Comparison of ENCODE assay signal across 32 cellular contexts in genomic region chr9:126235844-126236243, GRCh38.
"Had no signal": no experiment of that assay in that cellular context is flagged by ENCODE, and none has a peak within 500 bp of the region (broad histone marks: within the 10 kb centered on the region; RNA-seq: fewer than 3 reads in every experiment).

No MANE protein-coding gene starts in this region.

- H3K36me3 Mint-ChIP-seq: activated CD4-positive, alpha-beta memory T cell treated with anti-CD3 and anti-CD28 coated beads for 36 hours; activated naive CD4-positive, alpha-beta T cell treated with anti-CD3 and anti-CD28 coated beads, Interleukin-2, amount 50 U/mL, for 72 hours had no signal

- H3K27ac Mint-ChIP-seq: activated CD4-positive, alpha-beta memory T cell treated with anti-CD3 and anti-CD28 coated beads for 36 hours; activated naive CD4-positive, alpha-beta T cell treated with anti-CD3 and anti-CD28 coated beads for 36 hours; activated naive CD4-positive, alpha-beta T cell treated with anti-CD3 and anti-CD28 coated beads, Interleukin-2, amount 50 U/mL, for 72 hours; activated T-helper 1 cell treated with anti-CD3 and anti-CD28 coated beads, Interleukin-12 subunit alpha, Interleukin-12 subunit beta, Interleukin-2, Interleukin-4 antibody, amounts not matched to agents 30 ng/mL and 10 ng/mL and 1 ng/mL, durations not matched to agents 14 hours and 24 hours and 36 hours had no signal

- H3K4me1 ChIP-seq: adrenal gland, body of pancreas, breast epithelium, Peyer's patch, SJSA1 had no signal

- H3K27ac ChIP-seq: adrenal gland, body of pancreas, breast epithelium, KMS-11, Peyer's patch, SJSA1 had no signal

- H3K36me3 ChIP-seq: adrenal gland, breast epithelium, Peyer's patch, SJSA1 had no signal

- H3K4me3 Mint-ChIP-seq: activated CD4-positive, alpha-beta memory T cell treated with anti-CD3 and anti-CD28 coated beads for 36 hours; activated naive CD4-positive, alpha-beta T cell treated with anti-CD3 and anti-CD28 coated beads for 36 hours; activated T-cell treated with anti-CD3 and anti-CD28 coated beads, Interleukin-2, amount 50 U/mL, for 4 hours; activated T-helper 1 cell treated with anti-CD3 and anti-CD28 coated beads, Interleukin-12 subunit alpha, Interleukin-12 subunit beta, Interleukin-2, Interleukin-4 antibody, amounts not matched to agents 30 ng/mL and 10 ng/mL and 1 ng/mL, durations not matched to agents 14 hours and 24 hours and 36 hours had no signal

- H3K27me3 ChIP-seq: adrenal gland, body of pancreas, breast epithelium, Peyer's patch had no signal

- H3K9me3 ChIP-seq: adrenal gland, body of pancreas, breast epithelium, Peyer's patch, SJSA1 had no signal

- DNase-seq: activated CD4-positive, alpha-beta memory T cell treated with anti-CD3 and anti-CD28 coated beads for 36 hours; activated CD4-positive, alpha-beta T cell treated with anti-CD3 and anti-CD28 coated beads, Interleukin-2, amount 50 U/mL, for 1 hour; activated CD8-positive, alpha-beta memory T cell treated with anti-CD3 and anti-CD28 coated beads, Interleukin-2, amount 50 U/mL, for 4 hours; activated gamma-delta T cell treated with Interleukin-2 at 50 U/mL for 16 hours; activated naive CD4-positive, alpha-beta T cell treated with anti-CD3 and anti-CD28 coated beads for 36 hours; activated T-cell treated with anti-CD3 and anti-CD28 coated beads for 4 hours; activated T-cell treated with anti-CD3 and anti-CD28 coated beads, Interleukin-2, amount 50 U/mL, for 4 hours; adrenal gland; body of pancreas; NCI-H1092 treated with DMSO at 0.1 percent for 48 hours; NCI-H1417; NCI-H146; NCI-H187; NCI-H2029 treated with DMSO at 0.1 percent for 48 hours; NCI-H2107; NCI-H2171; NCI-H2227 treated with DMSO at 0.1 percent for 48 hours; NCI-H446 treated with DMSO at 0.1 percent for 48 hours; NCI-H524; NCI-H748 treated with DMSO at 0.1 percent for 48 hours; NK-92 treated with Interleukin-12 subunit alpha and Interleukin-12 subunit beta, amount 100 ng/mL, for 24 hours; PC-3; Peyer's patch; RPMI8226; SHP77 treated with DMSO at 0.1 percent for 48 hours; SW 1271; T1000 had no signal

- H3K4me3 ChIP-seq: adrenal gland, body of pancreas, breast epithelium, Peyer's patch, SJSA1 had no signal

- H3K9me3 Mint-ChIP-seq: activated CD4-positive, alpha-beta memory T cell treated with anti-CD3 and anti-CD28 coated beads for 36 hours; activated naive CD4-positive, alpha-beta T cell treated with anti-CD3 and anti-CD28 coated beads for 36 hours; activated naive CD4-positive, alpha-beta T cell treated with anti-CD3 and anti-CD28 coated beads, Interleukin-2, amount 50 U/mL, for 72 hours; activated T-cell treated with anti-CD3 and anti-CD28 coated beads, Interleukin-2, amount 50 U/mL, for 4 hours; activated T-helper 1 cell treated with anti-CD3 and anti-CD28 coated beads, Interleukin-12 subunit alpha, Interleukin-12 subunit beta, Interleukin-2, Interleukin-4 antibody, amounts not matched to agents 30 ng/mL and 10 ng/mL and 1 ng/mL, durations not matched to agents 14 hours and 24 hours and 36 hours had no signal
